In genomic region chr15:39472661-39473657, GRCh38 we compare ENCODE assay signal across 11 cellular contexts.
DNase-seq lines count a peak whose midpoint lies in the region; ATAC-seq and TF ChIP-seq lines count a peak whose summit lies in the region.
"Had no signal": no experiment of that assay in that cellular context is flagged by ENCODE, and none has a peak within 500 bp of the region (broad histone marks: within the 10 kb centered on the region; RNA-seq: fewer than 3 reads in every experiment).

No MANE protein-coding gene starts in this region.

- no peak for TF ChIP-seq POLR2A in tibial nerve (IDR thresholded peaks at IDR 0.05)

- peak; percentile 44 for ATAC-seq in esophagus mucosa
- ATAC-seq: GM12878 had no signal

- peak overlapping the region; percentile 89 for H3K27ac Mint-ChIP-seq in mesothelial cell of epicardium
- H3K27ac Mint-ChIP-seq: immature natural killer cell had no signal

- no peak overlapping the region for H3K4me3 ChIP-seq in tibial nerve
- H3K4me3 ChIP-seq: GM12878, SK-N-MC had no signal

- H3K27me3 ChIP-seq in tibial nerve = no peaks in the 10 kb centered on the region

- H3K36me3 ChIP-seq in tibial nerve = no peaks in the 10 kb centered on the region

- peaks cover 15% of the 10 kb centered on the region for H3K9me3 Mint-ChIP-seq in mesothelial cell of epicardium

- peak; percentile 55 to 88 for TF ChIP-seq EP300 in tibial nerve (IDR thresholded peaks at IDR 0.05)

- TF ChIP-seq CTCF in mesothelial cell of epicardium (IDR thresholded peaks at IDR 0.05; ENCODE audit: unreplicated experiment) (no peak), tibial nerve (IDR thresholded peaks at IDR 0.05) (no peak)

- peak overlapping the region; percentile 43 to 87 (median 80) for H3K27ac ChIP-seq in tibial nerve
- H3K27ac ChIP-seq: SK-N-MC had no signal

- WGBS in tibial nerve, 2 donors = 57 to 59% methylated on average over 14 to 15 of the region's 15 CpGs

- H3K4me1 Mint-ChIP-seq in mesothelial cell of epicardium = peaks cover 33% of the 10 kb centered on the region
- H3K4me1 Mint-ChIP-seq: immature natural killer cell had no signal

- no peaks in the 10 kb centered on the region for H3K9me3 ChIP-seq in tibial nerve

- no peaks in the 10 kb centered on the region for H3K27me3 Mint-ChIP-seq in mesothelial cell of epicardium (ENCODE audit: low read depth)

- DNase-seq in NOMO-1 (lab: John Stamatoyannopoulos, UW; ENCODE audit: unreplicated experiment in 2 of 2) = peak; percentile 23 to 69
- DNase-seq in mesothelial cell of epicardium (ENCODE audit: low spot score in 2 of 2, unreplicated experiment in 2 of 2) = peak in 1 of 2 experiments; percentile 41
- peak; percentile 76 to 79 for DNase-seq in tibial nerve (ENCODE audit: low spot score in 2 of 2)
- DNase-seq in activated CD4-positive, alpha-beta T cell treated with anti-CD3 and anti-CD28 coated beads, Interleukin-2, amount 50 U/mL, for 4 hours = no peak
- no peak for DNase-seq in SHP77 treated with DMSO at 0.1 percent for 48 hours (lab: John Stamatoyannopoulos, UW)
- DNase-seq in RKO (ENCODE audit: low spot score) = no peak
- no peak for DNase-seq in activated gamma-delta T cell (lab: John Stamatoyannopoulos, UW)
- DNase-seq: immature natural killer cell had no signal

- no peaks in the 10 kb centered on the region for H3K36me3 Mint-ChIP-seq in mesothelial cell of epicardium

- no peak overlapping the region for H3K4me3 Mint-ChIP-seq in mesothelial cell of epicardium
- H3K4me3 Mint-ChIP-seq: immature natural killer cell had no signal

- H3K4me1 ChIP-seq in tibial nerve = peaks cover 0 to 21% (median 2%) of the 10 kb centered on the region in 4 donors

Comparison
In these comparisons a context has a peak if more than half of its experiments do, and no peak if none do; other contexts are left out.
1. DNase-seq: peak in NOMO-1 (2 of 2) and tibial nerve (2 of 2); none in activated CD4-positive, alpha-beta T cell treated with anti-CD3 and anti-CD28 coated beads, Interleukin-2, amount 50 U/mL, for 4 hours (0 of 2), SHP77 treated with DMSO at 0.1 percent for 48 hours (single experiment), RKO (single experiment) and activated gamma-delta T cell (single experiment).